Comparison of ENCODE assay signal across 26 cellular contexts in genomic region chr10:77289790-77290189, GRCh38.
DNase-seq lines count a peak whose midpoint lies in the region; ATAC-seq and TF ChIP-seq lines count a peak whose summit lies in the region.
"Had no signal": no experiment of that assay in that cellular context is flagged by ENCODE, and none has a peak within 500 bp of the region (broad histone marks: within the 10 kb centered on the region; RNA-seq: fewer than 3 reads in every experiment).

No MANE protein-coding gene starts in this region.

- H3K4me3 ChIP-seq in smooth muscle cell, result peak overlapping the region; percentile 0
- no peak overlapping the region for H3K4me3 ChIP-seq in CD8-positive, alpha-beta memory T cell (ENCODE audit: low read length)
- H3K4me3 ChIP-seq: GM23338, spleen had no signal

- peak overlapping the region; percentile 76 for H3K4me3 Mint-ChIP-seq in HFFc6
- H3K4me3 Mint-ChIP-seq in activated CD4-positive, alpha-beta memory T cell treated with anti-CD3 and anti-CD28 coated beads for 36 hours, result no peak overlapping the region
- no peak overlapping the region for H3K4me3 Mint-ChIP-seq in CD8-positive, alpha-beta memory T cell
- H3K4me3 Mint-ChIP-seq: activated naive CD4-positive, alpha-beta T cell treated with anti-CD3 and anti-CD28 coated beads for 36 hours; activated T-cell treated with anti-CD3 and anti-CD28 coated beads, Interleukin-2, amount 50 U/mL, for 24 hours; dendritic cell treated with granulocyte-macrophage colony-stimulating factor and Interleukin-4, amounts not matched to agents 40 ng/mL and 50 ng/mL, for 4 days; GM23338; naive thymus-derived CD4-positive, alpha-beta T cell; stimulated activated memory B cell treated with anti-CD40 and anti-IgM and Interleukin-4, amounts not matched to agents 10 μg/mL and 1 μg/mL and 100 μg/mL, for 72 hours; T-cell had no signal

- ATAC-seq in GM21723 (IDR thresholded peaks at IDR 0.05; ENCODE audit: unreplicated experiment), result no peak
- ATAC-seq: left cardiac atrium; naive thymus-derived CD4-positive, alpha-beta T cell; stimulated activated memory B cell treated with anti-CD40 and anti-IgM and Interleukin-4, amounts not matched to agents 10 μg/mL and 1 μg/mL and 100 μg/mL, for 72 hours; T-cell had no signal

- H3K27me3 ChIP-seq in smooth muscle cell (ENCODE audit: low read depth), result no peaks in the 10 kb centered on the region
- no peaks in the 10 kb centered on the region for H3K27me3 ChIP-seq in CD8-positive, alpha-beta memory T cell (ENCODE audit: insufficient read depth, low read length, poor library complexity, severe bottlenecking)
- H3K27me3 ChIP-seq: spleen had no signal

- POLR2A ChIA-PET in activated CD4-positive, alpha-beta memory T cell treated with anti-CD3 and anti-CD28 coated beads for 36 hours (lab: Charles Lee), result no interaction called here
- POLR2A ChIA-PET in CD8-positive, alpha-beta memory T cell (lab: Charles Lee), result no interaction called here

- H3K27ac Mint-ChIP-seq in HFFc6, result peak overlapping the region; percentile 92
- H3K27ac Mint-ChIP-seq in activated CD4-positive, alpha-beta memory T cell treated with anti-CD3 and anti-CD28 coated beads for 36 hours, result no peak overlapping the region
- no peak overlapping the region for H3K27ac Mint-ChIP-seq in CD8-positive, alpha-beta memory T cell
- H3K27ac Mint-ChIP-seq: activated naive CD4-positive, alpha-beta T cell treated with anti-CD3 and anti-CD28 coated beads for 36 hours; activated T-cell treated with anti-CD3 and anti-CD28 coated beads, Interleukin-2, amount 50 U/mL, for 24 hours; dendritic cell treated with granulocyte-macrophage colony-stimulating factor and Interleukin-4, amounts not matched to agents 40 ng/mL and 50 ng/mL, for 4 days; GM23338; naive thymus-derived CD4-positive, alpha-beta T cell; stimulated activated memory B cell treated with anti-CD40 and anti-IgM and Interleukin-4, amounts not matched to agents 10 μg/mL and 1 μg/mL and 100 μg/mL, for 72 hours; T-cell had no signal

- WGBS in smooth muscle cell (ENCODE audit: low lambda C conversion rate), result 6% methylated on average over 5 of the region's 5 CpGs

- no peaks in the 10 kb centered on the region for H3K79me2 ChIP-seq in smooth muscle cell (ENCODE audit: low read depth)

- intact Hi-C loops in activated CD4-positive, alpha-beta memory T cell treated with anti-CD3 and anti-CD28 coated beads for 36 hours (cut with micrococcal nuclease), result no loop called here
- intact Hi-C loops in cardiac septum (cut with DNase I), result no loop called here

- peaks cover 3% of the 10 kb centered on the region; the same call in 1 of the 2 replicates for H3K27me3 Mint-ChIP-seq in HFFc6 (ENCODE audit: insufficient read depth)
- peaks cover 6% of the 10 kb centered on the region for H3K27me3 Mint-ChIP-seq in activated CD4-positive, alpha-beta memory T cell treated with anti-CD3 and anti-CD28 coated beads for 36 hours
- H3K27me3 Mint-ChIP-seq in CD8-positive, alpha-beta memory T cell, result peaks cover 0 to 2% of the 10 kb centered on the region in 2 donors

- no peaks in the 10 kb centered on the region for H3K36me3 ChIP-seq in smooth muscle cell (ENCODE audit: low read depth)
- no peaks in the 10 kb centered on the region for H3K36me3 ChIP-seq in CD8-positive, alpha-beta memory T cell (ENCODE audit: insufficient read depth, low read length)
- H3K36me3 ChIP-seq: spleen had no signal

- peak overlapping the region; percentile 93 for H3K27ac ChIP-seq in smooth muscle cell (ENCODE audit: low read depth)
- H3K27ac ChIP-seq in CD8-positive, alpha-beta memory T cell (ENCODE audit: low read depth, low read length), result no peak overlapping the region
- H3K27ac ChIP-seq: spleen had no signal

- H3K36me3 Mint-ChIP-seq in HFFc6 (ENCODE audit: low read depth), result peaks cover 15% of the 10 kb centered on the region
- H3K36me3 Mint-ChIP-seq in activated CD4-positive, alpha-beta memory T cell treated with anti-CD3 and anti-CD28 coated beads for 36 hours, result no peaks in the 10 kb centered on the region
- no peaks in the 10 kb centered on the region for H3K36me3 Mint-ChIP-seq in CD8-positive, alpha-beta memory T cell
- H3K36me3 Mint-ChIP-seq: naive thymus-derived CD4-positive, alpha-beta T cell; stimulated activated memory B cell treated with anti-CD40 and anti-IgM and Interleukin-4, amounts not matched to agents 10 μg/mL and 1 μg/mL and 100 μg/mL, for 72 hours; T-cell had no signal

- no peaks in the 10 kb centered on the region; the same call in 1 of the 2 replicates for H3K9me3 Mint-ChIP-seq in HFFc6
- no peaks in the 10 kb centered on the region for H3K9me3 Mint-ChIP-seq in activated CD4-positive, alpha-beta memory T cell treated with anti-CD3 and anti-CD28 coated beads for 36 hours
- no peaks in the 10 kb centered on the region for H3K9me3 Mint-ChIP-seq in CD8-positive, alpha-beta memory T cell
- H3K9me3 Mint-ChIP-seq: activated naive CD4-positive, alpha-beta T cell treated with anti-CD3 and anti-CD28 coated beads for 36 hours; activated T-cell treated with anti-CD3 and anti-CD28 coated beads, Interleukin-2, amount 50 U/mL, for 24 hours; dendritic cell treated with granulocyte-macrophage colony-stimulating factor and Interleukin-4, amounts not matched to agents 40 ng/mL and 50 ng/mL, for 4 days; GM23338; stimulated activated memory B cell treated with anti-CD40 and anti-IgM and Interleukin-4, amounts not matched to agents 10 μg/mL and 1 μg/mL and 100 μg/mL, for 72 hours; T-cell had no signal

- H3K4me1 ChIP-seq in smooth muscle cell (ENCODE audit: low read depth), result peaks cover 54% of the 10 kb centered on the region
- no peaks in the 10 kb centered on the region for H3K4me1 ChIP-seq in CD8-positive, alpha-beta memory T cell (ENCODE audit: insufficient read depth, low read length)

- CTCF ChIA-PET in activated CD4-positive, alpha-beta memory T cell treated with anti-CD3 and anti-CD28 coated beads for 36 hours (lab: Charles Lee), result no interaction called here
- CTCF ChIA-PET in CD8-positive, alpha-beta memory T cell (lab: Charles Lee), result no interaction called here

- H3K9me3 ChIP-seq in smooth muscle cell (replicated peaks; ENCODE audit: low read depth), result no peaks in the 10 kb centered on the region
- H3K9me3 ChIP-seq in CD8-positive, alpha-beta memory T cell (ENCODE audit: low read length), result no peaks in the 10 kb centered on the region
- H3K9me3 ChIP-seq: spleen had no signal

- peaks cover 59% of the 10 kb centered on the region for H3F3A ChIP-seq in smooth muscle cell (ENCODE audit: low read depth)

- TF ChIP-seq CTCF in HFFc6 (IDR thresholded peaks at IDR 0.05), result no peak
- TF ChIP-seq CTCF in smooth muscle cell (IDR thresholded peaks at IDR 0.05; ENCODE audit: borderline replicate concordance, insufficient read depth, poor library complexity, severe bottlenecking), result no peak

- peak overlapping the region; percentile 85 for H3K9ac ChIP-seq in smooth muscle cell (ENCODE audit: low read depth)

- no peak for DNase-seq in HFFc6
- DNase-seq in amniotic epithelial cell (ENCODE audit: low read depth), result peak; percentile 90
- DNase-seq in islet precursor cell, result peak; percentile 69
- no peak for DNase-seq in smooth muscle cell (lab: John Stamatoyannopoulos, UW; ENCODE audit: unreplicated experiment)
- DNase-seq in activated CD4-positive, alpha-beta memory T cell treated with anti-CD3 and anti-CD28 coated beads for 36 hours, result no peak
- DNase-seq in CD8-positive, alpha-beta memory T cell, result no peak
- DNase-seq in cardiac septum (ENCODE audit: low spot score), result no peak
- DNase-seq: activated naive CD4-positive, alpha-beta T cell treated with anti-CD3 and anti-CD28 coated beads for 36 hours; activated T-cell treated with anti-CD3 and anti-CD28 coated beads, Interleukin-2, amount 50 U/mL, for 24 hours; AML-193; amygdala; glutamatergic neuron; left cardiac atrium; naive thymus-derived CD4-positive, alpha-beta T cell; NCI-H1105; NCI-H2081; NCI-H226; NCI-H774; nucleus accumbens; spleen; stimulated activated CD4-positive, alpha-beta T cell treated with anti-CD3 and anti-CD28 coated beads, Interleukin-4, amount 100 ng/mL, for 1 hour; T-cell had no signal

- peak overlapping the region; percentile 80 for H3K4me2 ChIP-seq in smooth muscle cell

- H4K20me1 ChIP-seq in smooth muscle cell (ENCODE audit: low read depth), result no peaks in the 10 kb centered on the region

- H3K4me1 Mint-ChIP-seq in HFFc6 (ENCODE audit: low read depth), result peaks cover 100% of the 10 kb centered on the region
- no peaks in the 10 kb centered on the region for H3K4me1 Mint-ChIP-seq in activated CD4-positive, alpha-beta memory T cell treated with anti-CD3 and anti-CD28 coated beads for 36 hours (ENCODE audit: low read depth)
- H3K4me1 Mint-ChIP-seq in CD8-positive, alpha-beta memory T cell, result peaks cover 2 to 10% (median 8%) of the 10 kb centered on the region in 3 donors
- H3K4me1 Mint-ChIP-seq: naive thymus-derived CD4-positive, alpha-beta T cell; stimulated activated memory B cell treated with anti-CD40 and anti-IgM and Interleukin-4, amounts not matched to agents 10 μg/mL and 1 μg/mL and 100 μg/mL, for 72 hours had no signal

- no peak overlapping the region for H2AFZ ChIP-seq in smooth muscle cell (ENCODE audit: low read depth)
- H2AFZ ChIP-seq: GM23338 had no signal

Comparison
In these comparisons a context has a peak if more than half of its experiments do, and no peak if none do; other contexts are left out.
1. DNase-seq: peak in amniotic epithelial cell (single experiment) and islet precursor cell (single experiment); none in HFFc6 (single experiment), smooth muscle cell (single experiment), activated CD4-positive, alpha-beta memory T cell treated with anti-CD3 and anti-CD28 coated beads for 36 hours (single experiment), CD8-positive, alpha-beta memory T cell (0 of 5) and cardiac septum (single experiment).